Comparison of ENCODE assay signal across 16 cellular contexts in genomic region chr14:70318635-70319013, GRCh38.
"Had no signal": no experiment of that assay in that cellular context is flagged by ENCODE, and none has a peak within 500 bp of the region (broad histone marks: within the 10 kb centered on the region; RNA-seq: fewer than 3 reads in every experiment).

No MANE protein-coding gene starts in this region.

- H3K4me1 ChIP-seq: lower lobe of right lung, parathyroid adenoma, sigmoid colon, spleen, tibial nerve, uterus had no signal

- H3K9me3 Mint-ChIP-seq: stimulated activated effector memory CD8-positive, alpha-beta T cell treated with anti-CD3 and anti-CD28 coated beads, Interleukin-12 subunit alpha, Interleukin-12 subunit beta, amount 100 ng/mL, for 72 hours; stimulated activated naive CD8-positive, alpha-beta T cell treated with anti-CD3 and anti-CD28 coated beads, Interleukin-15, amount 100 ng/mL, for 72 hours; type B pancreatic cell had no signal

- H3K4me3 Mint-ChIP-seq: naive thymus-derived CD8-positive, alpha-beta T cell; nephron; neural crest cell; stimulated activated effector memory CD8-positive, alpha-beta T cell treated with anti-CD3 and anti-CD28 coated beads, Interleukin-12 subunit alpha, Interleukin-12 subunit beta, amount 100 ng/mL, for 72 hours; stimulated activated naive CD8-positive, alpha-beta T cell treated with anti-CD3 and anti-CD28 coated beads, Interleukin-15, amount 100 ng/mL, for 72 hours; type B pancreatic cell had no signal

- H3K36me3 ChIP-seq: lower lobe of right lung, sigmoid colon, spleen, uterus had no signal

- H3K27me3 Mint-ChIP-seq: stimulated activated naive CD8-positive, alpha-beta T cell treated with anti-CD3 and anti-CD28 coated beads, Interleukin-15, amount 100 ng/mL, for 72 hours; type B pancreatic cell had no signal

- ATAC-seq: naive thymus-derived CD8-positive, alpha-beta T cell; stimulated activated effector memory CD8-positive, alpha-beta T cell treated with anti-CD3 and anti-CD28 coated beads, Interleukin-12 subunit alpha, Interleukin-12 subunit beta, amount 100 ng/mL, for 72 hours; stimulated activated naive CD8-positive, alpha-beta T cell treated with anti-CD3 and anti-CD28 coated beads, Interleukin-15, amount 100 ng/mL, for 72 hours had no signal

- H3K36me3 Mint-ChIP-seq: stimulated activated effector memory CD8-positive, alpha-beta T cell treated with anti-CD3 and anti-CD28 coated beads, Interleukin-12 subunit alpha, Interleukin-12 subunit beta, amount 100 ng/mL, for 72 hours; type B pancreatic cell had no signal

- H3K4me1 Mint-ChIP-seq: naive thymus-derived CD8-positive, alpha-beta T cell; nephron; neural crest cell; stimulated activated effector memory CD8-positive, alpha-beta T cell treated with anti-CD3 and anti-CD28 coated beads, Interleukin-12 subunit alpha, Interleukin-12 subunit beta, amount 100 ng/mL, for 72 hours; stimulated activated naive CD8-positive, alpha-beta T cell treated with anti-CD3 and anti-CD28 coated beads, Interleukin-15, amount 100 ng/mL, for 72 hours had no signal

- H3K4me3 ChIP-seq: lower lobe of right lung, sigmoid colon, spleen, tibial nerve, uterus had no signal

- H3K9me3 ChIP-seq: lower lobe of right lung, sigmoid colon, tibial nerve, uterus had no signal

- H3K27me3 ChIP-seq: sigmoid colon, tibial nerve, uterus had no signal

- H3K27ac Mint-ChIP-seq: naive thymus-derived CD8-positive, alpha-beta T cell; nephron; stimulated activated effector memory CD8-positive, alpha-beta T cell treated with anti-CD3 and anti-CD28 coated beads, Interleukin-12 subunit alpha, Interleukin-12 subunit beta, amount 100 ng/mL, for 72 hours; stimulated activated naive CD8-positive, alpha-beta T cell treated with anti-CD3 and anti-CD28 coated beads, Interleukin-15, amount 100 ng/mL, for 72 hours had no signal

- DNase-seq: left ventricle myocardium superior; lower lobe of right lung; naive thymus-derived CD8-positive, alpha-beta T cell; right cardiac atrium; sigmoid colon; spleen; stimulated activated CD4-positive, alpha-beta T cell treated with anti-CD3 and anti-CD28 coated beads, Interleukin-4, amount 100 ng/mL, for 24 hours; stimulated activated naive CD4-positive, alpha-beta T cell; stimulated activated naive CD8-positive, alpha-beta T cell treated with anti-CD3 and anti-CD28 coated beads, Interleukin-15, amount 100 ng/mL, for 72 hours; uterus had no signal

- H3K27ac ChIP-seq: lower lobe of right lung, parathyroid adenoma, sigmoid colon, spleen, tibial nerve, uterus had no signal
